ENCODE assay signal across 21 cellular contexts in the genomic region with DNA sequence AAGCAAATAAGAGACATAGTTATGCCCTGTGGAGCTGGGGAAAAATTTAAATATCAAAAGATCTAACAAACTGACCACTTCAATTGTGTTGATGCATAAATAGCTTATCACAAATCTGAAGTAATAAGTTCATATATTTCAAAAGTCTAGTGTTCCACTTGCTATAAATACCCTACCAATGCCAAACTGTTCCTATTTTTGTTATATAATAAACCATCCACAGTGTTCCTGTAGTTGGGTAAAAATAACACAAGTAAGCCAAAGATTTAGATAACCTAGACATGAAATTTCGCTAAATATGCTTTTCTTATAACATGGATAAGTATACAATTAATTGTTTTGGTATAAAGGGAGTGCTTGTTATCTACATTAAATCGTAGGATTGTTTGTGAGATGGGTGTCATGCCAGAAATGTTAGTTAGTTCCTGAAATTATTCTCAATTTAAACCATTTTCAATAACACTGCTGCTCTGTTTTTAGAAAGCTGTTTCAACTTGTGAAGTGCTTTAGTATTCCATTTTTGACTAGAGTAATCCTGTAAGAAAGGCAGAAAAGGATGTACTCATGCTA.
"Had no signal": no experiment of that assay in that cellular context is flagged by ENCODE, and none has a peak within 500 bp of the region (broad histone marks: within the 10 kb centered on the region; RNA-seq: fewer than 3 reads in every experiment).

No MANE protein-coding gene starts in this region.

- H3K27ac ChIP-seq: brain microvascular endothelial cell, esophagus muscularis mucosa, lower lobe of right lung, thyroid gland had no signal

- H3K27me3 Mint-ChIP-seq: activated naive CD4-positive, alpha-beta T cell treated with anti-CD3 and anti-CD28 coated beads, Interleukin-2, amount 50 U/mL, for 24 hours; effector memory CD8-positive, alpha-beta T cell; naive thymus-derived CD4-positive, alpha-beta T cell; progenitor cell of endocrine pancreas had no signal

- H3K9me3 Mint-ChIP-seq: activated naive CD4-positive, alpha-beta T cell treated with anti-CD3 and anti-CD28 coated beads, Interleukin-2, amount 50 U/mL, for 24 hours; neural crest cell had no signal

- H3K27me3 ChIP-seq: brain microvascular endothelial cell, esophagus muscularis mucosa, thyroid gland had no signal

- H3K4me3 ChIP-seq: esophagus muscularis mucosa, lower lobe of right lung, thyroid gland had no signal

- DNase-seq: activated gamma-delta T cell treated with Interleukin-2 at 50 U/mL for 16 hours; activated T-cell treated with anti-CD3 and anti-CD28 coated beads, Interleukin-2, amount 50 U/mL, for 1 hour; aorta; brain microvascular endothelial cell; central memory CD4-positive, alpha-beta T cell; effector memory CD8-positive, alpha-beta T cell; head of caudate nucleus; hypothalamus; islet precursor cell; left colon; lower lobe of right lung; naive thymus-derived CD4-positive, alpha-beta T cell; right cardiac atrium; stimulated activated CD4-positive, alpha-beta T cell treated with anti-CD3 and anti-CD28 coated beads, Interleukin-4, amount 100 ng/mL, for 24 hours; stimulated activated naive CD4-positive, alpha-beta T cell treated with Interleukin-2 at 50 U/mL for 16 hours; T-helper 9 cell; thyroid gland had no signal

- H3K36me3 ChIP-seq: brain microvascular endothelial cell, esophagus muscularis mucosa, lower lobe of right lung, thyroid gland had no signal

- ATAC-seq: effector memory CD8-positive, alpha-beta T cell; left colon; lower lobe of right lung; naive thymus-derived CD4-positive, alpha-beta T cell; right cardiac atrium had no signal

- H3K4me1 Mint-ChIP-seq: activated naive CD4-positive, alpha-beta T cell treated with anti-CD3 and anti-CD28 coated beads, Interleukin-2, amount 50 U/mL, for 24 hours; naive thymus-derived CD4-positive, alpha-beta T cell; neural crest cell had no signal

- H3K36me3 Mint-ChIP-seq: activated naive CD4-positive, alpha-beta T cell treated with anti-CD3 and anti-CD28 coated beads, Interleukin-2, amount 50 U/mL, for 24 hours; naive thymus-derived CD4-positive, alpha-beta T cell had no signal

- H3K4me3 Mint-ChIP-seq: activated naive CD4-positive, alpha-beta T cell treated with anti-CD3 and anti-CD28 coated beads, Interleukin-2, amount 50 U/mL, for 24 hours; effector memory CD8-positive, alpha-beta T cell; naive thymus-derived CD4-positive, alpha-beta T cell; neural crest cell had no signal

- H3K9me3 ChIP-seq: esophagus muscularis mucosa, lower lobe of right lung, thyroid gland had no signal

- H3K4me1 ChIP-seq: lower lobe of right lung, thyroid gland had no signal

- H3K27ac Mint-ChIP-seq: activated naive CD4-positive, alpha-beta T cell treated with anti-CD3 and anti-CD28 coated beads, Interleukin-2, amount 50 U/mL, for 24 hours; effector memory CD8-positive, alpha-beta T cell; naive thymus-derived CD4-positive, alpha-beta T cell; progenitor cell of endocrine pancreas had no signal
